Comparison of ENCODE assay signal across 1 cellular context in genomic region chr17:79814624-79814965, GRCh38.
TF ChIP-seq lines count a peak whose summit lies in the region.

No MANE protein-coding gene starts in this region.

TF ChIP-seq in endothelial cell of umbilical vein, 7 proteins besides CTCF, POLR2A, EP300 and RAD21:
- TF ChIP-seq EZH2 (IDR thresholded peaks at IDR 0.05; ENCODE audit: borderline replicate concordance, low read depth, low read length, severe bottlenecking) = no peak
- no peak for TF ChIP-seq JUN (IDR thresholded peaks at IDR 0.05; ENCODE audit: borderline replicate concordance, insufficient read depth, insufficient read length, low read depth)
- TF ChIP-seq GATA2 (IDR thresholded peaks at IDR 0.05; ENCODE audit: insufficient read depth, insufficient read length, low read depth, low read length) = no peak
- TF ChIP-seq POLR2AphosphoS5 (IDR thresholded peaks at IDR 0.05; ENCODE audit: insufficient read depth, low read depth, low read length) = no peak
- no peak for TF ChIP-seq MYC (IDR thresholded peaks at IDR 0.05; ENCODE audit: low read depth, low read length)
- TF ChIP-seq MAX (IDR thresholded peaks at IDR 0.05; ENCODE audit: insufficient read depth, insufficient read length) = no peak
- TF ChIP-seq FOS (IDR thresholded peaks at IDR 0.05; ENCODE audit: borderline replicate concordance, insufficient read depth, low read length) = no peak
